8 cellular contexts compared by ENCODE assay signal in the genomic region with DNA sequence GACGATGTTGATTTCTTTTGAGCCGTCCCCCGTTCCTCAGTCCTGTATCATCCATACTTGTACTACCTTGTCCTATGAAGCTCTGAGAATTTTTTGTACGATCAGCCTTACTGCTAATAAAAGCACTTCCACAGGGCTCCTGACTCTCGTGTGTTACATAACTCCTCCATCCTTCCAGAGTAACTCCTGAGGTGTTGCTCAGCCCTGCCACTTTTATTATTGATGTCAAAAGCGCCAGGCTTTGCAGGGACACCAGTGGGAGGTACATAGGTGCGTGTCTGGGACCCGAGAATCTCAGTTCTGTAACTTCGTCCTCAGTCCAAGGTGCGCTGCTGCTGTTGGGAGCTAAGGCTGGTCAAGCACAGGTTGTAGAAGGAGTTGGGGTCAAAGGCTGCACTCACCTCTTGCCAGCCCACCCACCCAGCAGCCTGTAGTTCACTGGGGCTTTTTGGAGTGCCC. TPM values are rescaled to one million over a fixed set of nuclear protein-coding genes. Genes with fewer than 3 reads are reported as not detected.
DNase-seq lines count a peak whose midpoint lies in the region; ATAC-seq and TF ChIP-seq lines count a peak whose summit lies in the region.

No MANE protein-coding gene starts in this region.

- peak overlapping the region; percentile 70 for H3K4me3 ChIP-seq in iPS-20b (ENCODE audit: low read length)
- H3K4me3 ChIP-seq in stomach, result peak overlapping the region; percentile 59 to 82 (median 71)

- H3K27me3 ChIP-seq in iPS-20b (ENCODE audit: insufficient read depth, low read length) (no peaks in the 10 kb centered on the region), stomach (peaks cover 0 to 22% (median 0%) of the 10 kb centered on the region in 3 donors)

- peaks cover 27% of the 10 kb centered on the region for H3K27me3 Mint-ChIP-seq in T-helper 2 cell treated with Interferon-gamma antibody and Interleukin-4, amounts not matched to agents 5 μg/mL and 100 μg/mL, for 36 hours (ENCODE audit: low read depth)
- H3K27me3 Mint-ChIP-seq in activated T-cell treated with anti-CD3 and anti-CD28 coated beads, Interleukin-2, amount 50 U/mL, for 72 hours (ENCODE audit: low read depth), result peaks cover 27% of the 10 kb centered on the region

- no peak for ATAC-seq in activated T-cell treated with anti-CD3 and anti-CD28 coated beads, Interleukin-2, amount 50 U/mL, for 72 hours (replicated peaks in 1 of 2)
- ATAC-seq in GM19035 (IDR thresholded peaks at IDR 0.05; ENCODE audit: unreplicated experiment) (no peak), GM18520 (IDR thresholded peaks at IDR 0.05; ENCODE audit: unreplicated experiment) (no peak)

- H3K9me3 Mint-ChIP-seq in T-helper 2 cell treated with Interferon-gamma antibody and Interleukin-4, amounts not matched to agents 5 μg/mL and 100 μg/mL, for 36 hours, result no peaks in the 10 kb centered on the region
- H3K9me3 Mint-ChIP-seq in activated T-cell treated with anti-CD3 and anti-CD28 coated beads, Interleukin-2, amount 50 U/mL, for 72 hours, result no peaks in the 10 kb centered on the region

- DNase-seq in T-helper 2 cell treated with Interferon-gamma antibody and Interleukin-4, amounts not matched to agents 5 μg/mL and 100 μg/mL, for 36 hours (ENCODE audit: low spot score), result no peak
- DNase-seq in T-helper 2 cell (no peak), stomach (no peak), erythroblast (lab: John Stamatoyannopoulos, UW) (no peak)
- no peak for DNase-seq in activated T-cell treated with anti-CD3 and anti-CD28 coated beads, Interleukin-2, amount 50 U/mL, for 72 hours

- WGBS in stomach, 5 donors, result 43 to 59% (median 46%) methylated on average over 10 of the region's 10 CpGs

- H3K36me3 Mint-ChIP-seq in T-helper 2 cell treated with Interferon-gamma antibody and Interleukin-4, amounts not matched to agents 5 μg/mL and 100 μg/mL, for 36 hours (ENCODE audit: low read depth), result peaks cover 51% of the 10 kb centered on the region
- H3K36me3 Mint-ChIP-seq in activated T-cell treated with anti-CD3 and anti-CD28 coated beads, Interleukin-2, amount 50 U/mL, for 72 hours (ENCODE audit: insufficient read depth in 2 of 2), result peaks cover 10 to 17% of the 10 kb centered on the region in 2 donors

- peaks cover 10% of the 10 kb centered on the region for H3K4me1 ChIP-seq in iPS-20b (ENCODE audit: insufficient read depth, low read length)
- peaks cover 32 to 50% (median 44%) of the 10 kb centered on the region in 4 donors for H3K4me1 ChIP-seq in stomach

- peak overlapping the region; percentile 89 for H3K9ac ChIP-seq in iPS-20b (ENCODE audit: low read depth, low read length)

- H3K9me3 ChIP-seq in iPS-20b (ENCODE audit: insufficient read depth, low read depth, low read length) (no peaks in the 10 kb centered on the region), stomach (no peaks in the 10 kb centered on the region)

- H3K36me3 ChIP-seq in iPS-20b (ENCODE audit: insufficient read depth, low read depth, low read length) (peaks cover 53% of the 10 kb centered on the region), stomach (peaks cover 52 to 53% (median 53%) of the 10 kb centered on the region in 4 donors)

- intact Hi-C loops in stomach (cut with DNase I; ENCODE audit: low total_unique reads), result no loop called here

- H3K27ac Mint-ChIP-seq in T-helper 2 cell treated with Interferon-gamma antibody and Interleukin-4, amounts not matched to agents 5 μg/mL and 100 μg/mL, for 36 hours, result peak overlapping the region; percentile 94
- peak overlapping the region; percentile 62 for H3K27ac Mint-ChIP-seq in activated T-cell treated with anti-CD3 and anti-CD28 coated beads, Interleukin-2, amount 50 U/mL, for 72 hours

- H3K4me1 Mint-ChIP-seq in T-helper 2 cell treated with Interferon-gamma antibody and Interleukin-4, amounts not matched to agents 5 μg/mL and 100 μg/mL, for 36 hours (ENCODE audit: low read depth), result peaks cover 32% of the 10 kb centered on the region
- peaks cover 50% of the 10 kb centered on the region for H3K4me1 Mint-ChIP-seq in activated T-cell treated with anti-CD3 and anti-CD28 coated beads, Interleukin-2, amount 50 U/mL, for 72 hours (ENCODE audit: low read depth)

- H3K27ac ChIP-seq in iPS-20b (ENCODE audit: low read length) (peak overlapping the region; percentile 61), stomach (peak overlapping the region; percentile 88 to 93 (median 92))

- TF ChIP-seq CTCF in stomach (IDR thresholded peaks at IDR 0.05), result no peak

- no peak for TF ChIP-seq EP300 in stomach (IDR thresholded peaks at IDR 0.05)

- no peak for TF ChIP-seq POLR2A in stomach (IDR thresholded peaks at IDR 0.05)
- no peak for TF ChIP-seq POLR2A in erythroblast (IDR thresholded peaks at IDR 0.05; ENCODE audit: low read length)

- H3K4me3 Mint-ChIP-seq in T-helper 2 cell treated with Interferon-gamma antibody and Interleukin-4, amounts not matched to agents 5 μg/mL and 100 μg/mL, for 36 hours, result peak overlapping the region; percentile 88
- H3K4me3 Mint-ChIP-seq in activated T-cell treated with anti-CD3 and anti-CD28 coated beads, Interleukin-2, amount 50 U/mL, for 72 hours, result peak overlapping the region; percentile 79

RNA-seq across cellular contexts. Expression of a gene that starts 1.0 kb away (rescaled TPM):
- under 1 TPM; 0.34 to 0.83 TPM for total RNA-seq in activated T-cell treated with anti-CD3 and anti-CD28 coated beads, Interleukin-2, amount 50 U/mL, for 72 hours
- 10 to 100 TPM in 1 of 5 donors, under 1 TPM in 1, not detected in 3; 0.73 to 22.6 TPM for total RNA-seq in stomach
- polyA plus RNA-seq in stomach, result 1 to 10 TPM; 2.0 to 4.3 (median 4.1) TPM

RNA-seq across cellular contexts. Expression of a gene that starts 7.1 kb away (rescaled TPM):
- under 1 TPM; 0.16 to 0.41 TPM for total RNA-seq in activated T-cell treated with anti-CD3 and anti-CD28 coated beads, Interleukin-2, amount 50 U/mL, for 72 hours
- 1 to 10 TPM in 1 of 5 donors, under 1 TPM in 1, not detected in 3; 0.43 to 2.4 TPM for total RNA-seq in stomach
- polyA plus RNA-seq in stomach, result 1 to 10 TPM in 1 of 3 donors, under 1 TPM in 2; 0.25 to 1.5 (median 0.31) TPM

RNA-seq across cellular contexts. Expression of a gene that starts 13.7 kb away (rescaled TPM):
- total RNA-seq in activated T-cell treated with anti-CD3 and anti-CD28 coated beads, Interleukin-2, amount 50 U/mL, for 72 hours, result 100 to 1,000 TPM; 140 to 145 TPM
- total RNA-seq in stomach, result 100 to 1,000 TPM in 2 of 5 donors, 10 to 100 TPM in 3; 45.2 to 184 (median 86.2) TPM
- 10 to 100 TPM; 63.7 to 97.1 (median 68.9) TPM for polyA plus RNA-seq in stomach

RNA-seq across cellular contexts. Expression of a gene that starts 21.4 kb away (rescaled TPM):
- total RNA-seq in activated T-cell treated with anti-CD3 and anti-CD28 coated beads, Interleukin-2, amount 50 U/mL, for 72 hours, result 10 to 100 TPM; 28.3 to 31.5 TPM
- 10 to 100 TPM in 3 of 5 donors, 1 to 10 TPM in 2; 4.7 to 44.3 (median 14.7) TPM for total RNA-seq in stomach
- 10 to 100 TPM; 23.8 to 50.0 (median 26.2) TPM for polyA plus RNA-seq in stomach

RNA-seq across cellular contexts. Expression of a gene that starts 36.0 kb away (rescaled TPM):
- total RNA-seq in activated T-cell treated with anti-CD3 and anti-CD28 coated beads, Interleukin-2, amount 50 U/mL, for 72 hours, result 10 to 100 TPM; 17.6 to 20.1 TPM
- 10 to 100 TPM in 3 of 5 donors, 1 to 10 TPM in 2; 2.9 to 44.6 (median 25.9) TPM for total RNA-seq in stomach
- 10 to 100 TPM in 1 of 3 donors, 1 to 10 TPM in 2; 4.9 to 21.7 (median 9.0) TPM for polyA plus RNA-seq in stomach
